8 cellular contexts compared by ENCODE assay signal in the genomic region with DNA sequence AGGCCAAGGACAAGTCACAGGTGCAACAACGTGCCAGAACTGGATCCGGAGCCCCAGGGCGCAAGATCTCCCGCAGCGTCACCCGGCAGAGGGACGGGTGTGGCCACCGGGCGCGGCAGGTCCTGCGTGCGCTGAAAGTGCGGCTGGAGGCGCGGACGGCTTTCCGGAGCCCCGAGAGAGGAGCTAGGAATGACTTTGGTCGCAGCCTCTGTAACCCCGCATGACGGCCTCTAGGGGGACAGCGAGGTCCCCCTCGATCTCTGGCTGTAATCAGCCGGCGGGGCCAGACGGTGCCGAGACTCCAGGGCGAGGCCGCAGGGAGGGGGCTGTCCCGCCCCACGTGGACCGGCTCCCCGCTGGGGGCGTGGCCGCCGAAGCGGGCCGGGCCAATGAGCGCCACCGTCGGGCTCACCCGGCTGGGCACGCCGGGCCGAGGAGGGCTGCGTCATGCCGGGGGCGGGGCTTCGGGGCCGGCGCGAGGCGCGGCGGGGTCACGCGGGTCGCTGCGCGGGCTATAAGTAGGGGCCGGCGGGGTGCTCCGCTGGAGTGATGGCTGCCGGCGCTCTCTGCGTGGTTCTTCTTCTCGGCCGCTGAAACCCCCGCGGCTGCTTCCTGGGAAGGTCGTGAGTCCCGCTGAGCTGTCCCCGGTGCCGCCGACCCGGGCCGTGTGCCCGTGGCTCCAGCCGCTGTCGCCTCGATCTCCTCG. TPM values are rescaled to one million over a fixed set of nuclear protein-coding genes. Genes with fewer than 3 reads are reported as not detected.
DNase-seq lines count a peak whose midpoint lies in the region; ATAC-seq and TF ChIP-seq lines count a peak whose summit lies in the region.

A gene with protein sequence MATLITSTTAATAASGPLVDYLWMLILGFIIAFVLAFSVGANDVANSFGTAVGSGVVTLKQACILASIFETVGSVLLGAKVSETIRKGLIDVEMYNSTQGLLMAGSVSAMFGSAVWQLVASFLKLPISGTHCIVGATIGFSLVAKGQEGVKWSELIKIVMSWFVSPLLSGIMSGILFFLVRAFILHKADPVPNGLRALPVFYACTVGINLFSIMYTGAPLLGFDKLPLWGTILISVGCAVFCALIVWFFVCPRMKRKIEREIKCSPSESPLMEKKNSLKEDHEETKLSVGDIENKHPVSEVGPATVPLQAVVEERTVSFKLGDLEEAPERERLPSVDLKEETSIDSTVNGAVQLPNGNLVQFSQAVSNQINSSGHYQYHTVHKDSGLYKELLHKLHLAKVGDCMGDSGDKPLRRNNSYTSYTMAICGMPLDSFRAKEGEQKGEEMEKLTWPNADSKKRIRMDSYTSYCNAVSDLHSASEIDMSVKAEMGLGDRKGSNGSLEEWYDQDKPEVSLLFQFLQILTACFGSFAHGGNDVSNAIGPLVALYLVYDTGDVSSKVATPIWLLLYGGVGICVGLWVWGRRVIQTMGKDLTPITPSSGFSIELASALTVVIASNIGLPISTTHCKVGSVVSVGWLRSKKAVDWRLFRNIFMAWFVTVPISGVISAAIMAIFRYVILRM (plus strand): TSS at position 544 of the 706 bp plus-strand sequence. CDS start 890 bp downstream, outside the sequence.

- H3K9ac ChIP-seq in NT2/D1 (ENCODE audit: insufficient read length, low read depth) (peak within 1 kb of the TSS; percentile 94), endodermal cell (ENCODE audit: extremely low read depth, low read length, poor library complexity, severe bottlenecking) (peak within 1 kb of the TSS; percentile 83)

- H3K4me1 Mint-ChIP-seq in Caco-2 (ENCODE audit: low read depth, unreplicated experiment), result peaks cover 39% of the 10 kb centered on the region
- peaks cover 40% of the 10 kb centered on the region for H3K4me1 Mint-ChIP-seq in endodermal cell

- H3K4me3 Mint-ChIP-seq in Caco-2 (ENCODE audit: unreplicated experiment) (peak within 1 kb of the TSS; percentile 83), endodermal cell (peak within 1 kb of the TSS; percentile 69)

- BruUV-seq in Caco-2 (replicated peaks; lab: Mats Ljungman, UMichigan), result no TSS peak

- H3K36me3 Mint-ChIP-seq in Caco-2 (ENCODE audit: insufficient read depth, unreplicated experiment) (peaks cover 65% of the 10 kb centered on the region), endodermal cell (ENCODE audit: low read depth) (peaks cover 33% of the 10 kb centered on the region)

- WGBS in endodermal cell (ENCODE audit: insufficient coverage in 1 of 2, insufficient read length in 1 of 2), 2 experiments, result 0% methylated on average over 21 to 82 of the region's 82 CpGs
- WGBS in mesodermal cell (ENCODE audit: insufficient coverage in 2 of 2), 2 experiments, result 0% methylated on average over 62 to 70 of the region's 82 CpGs

- peak; percentile 96 to 100 for DNase-seq in Caco-2
- peak; percentile 96 for DNase-seq in HT1080 (ENCODE audit: low read depth)
- DNase-seq in NT2/D1 (ENCODE audit: low read depth, low spot score), result peak; percentile 95
- peak; percentile 90 for DNase-seq in activated CD8-positive, alpha-beta memory T cell treated with anti-CD3 and anti-CD28 coated beads, Interleukin-2, amount 50 U/mL, for 1 hour (ENCODE audit: extremely low read depth)
- peak; percentile 98 for DNase-seq in endodermal cell
- peak; percentile 97 to 99 for DNase-seq in stimulated activated CD8-positive, alpha-beta memory T cell treated with anti-CD3 and anti-CD28 coated beads, Interleukin-15, amount 100 ng/mL, for 48 hours (ENCODE audit: low read depth in 2 of 2)

- H3K27me3 Mint-ChIP-seq in Caco-2 (ENCODE audit: insufficient read depth, unreplicated experiment), result no peaks in the 10 kb centered on the region
- H3K27me3 Mint-ChIP-seq in endodermal cell (ENCODE audit: insufficient read depth), result no peaks in the 10 kb centered on the region

- H3K27ac ChIP-seq in endodermal cell (ENCODE audit: low read depth, low read length), result peak within 1 kb of the TSS; percentile 93
- peak within 1 kb of the TSS; percentile 86 for H3K27ac ChIP-seq in mesodermal cell (ENCODE audit: low read depth, low read length, severe bottlenecking)

- POLR2A ChIA-PET in Caco-2 (lab: Charles Lee), result interaction anchor here (0.6 to 3.3 kb wide), 11 partner anchors 12 to 1111 kb away, joined by 3 to 30 read pairs (median 7); partner anchors contain the start of genes CHCHD5 and SLC35F5

- H3K9me3 Mint-ChIP-seq in Caco-2 (ENCODE audit: unreplicated experiment) (no peaks in the 10 kb centered on the region), endodermal cell (no peaks in the 10 kb centered on the region)

- peak within 1 kb of the TSS; percentile 96 for H3K27ac Mint-ChIP-seq in Caco-2 (ENCODE audit: unreplicated experiment)
- H3K27ac Mint-ChIP-seq in endodermal cell, result peak within 1 kb of the TSS; percentile 89

- H3K36me3 ChIP-seq in Caco-2 (ENCODE audit: control insufficient read depth, insufficient read depth, low read length) (peaks cover 1% of the 10 kb centered on the region; the same call in 1 of the 2 replicates), NT2/D1 (ENCODE audit: insufficient read depth, insufficient read length, low read length) (peaks cover 40% of the 10 kb centered on the region), endodermal cell (ENCODE audit: control insufficient read depth, insufficient read depth, low read length) (peaks cover 33% of the 10 kb centered on the region), mesodermal cell (ENCODE audit: control insufficient read depth, insufficient read depth, low read length) (peaks cover 39% of the 10 kb centered on the region)

- H3K4me3 ChIP-seq in Caco-2 (ENCODE audit: low read depth, low read length) (peak within 1 kb of the TSS; percentile 93), NT2/D1 (ENCODE audit: insufficient read length, low read depth) (peak within 1 kb of the TSS; percentile 87), endodermal cell (ENCODE audit: low read length) (peak within 1 kb of the TSS; percentile 97), mesodermal cell (ENCODE audit: extremely low read depth, insufficient read depth, low read length, poor library complexity, severe bottlenecking) (peak within 1 kb of the TSS; percentile 95)

- CTCF ChIA-PET in Caco-2 (lab: Charles Lee), result interaction anchor here (0.6 to 3.1 kb wide), 11 partner anchors 12 to 110 kb away, joined by 3 to 26 read pairs (median 5); no protein-coding TSS in a partner anchor

- TF ChIP-seq CTCF in Caco-2 (IDR thresholded peaks at IDR 0.05; ENCODE audit: insufficient read depth in 1 of 2, low read depth in 1 of 2, low read length in 1 of 2, severe bottlenecking in 1 of 2, unreplicated experiment in 1 of 2) (peak; percentile 32 to 80), endodermal cell (conservative IDR thresholded peaks at IDR 0.05) (peak; percentile 83)

- peak; percentile 88 for ATAC-seq in GM21360 (IDR thresholded peaks at IDR 0.05; ENCODE audit: unreplicated experiment)

- H3K4me1 ChIP-seq in Caco-2 (peaks cover 31% of the 10 kb centered on the region), NT2/D1 (ENCODE audit: insufficient read depth, insufficient read length) (no peaks in the 10 kb centered on the region), endodermal cell (ENCODE audit: control insufficient read depth, insufficient read depth, low read length) (peaks cover 17% of the 10 kb centered on the region), mesodermal cell (ENCODE audit: control insufficient read depth, insufficient read depth, low read length, poor library complexity, severe bottlenecking) (peaks cover 50% of the 10 kb centered on the region)

- H3K9me3 ChIP-seq in Caco-2 (no peaks in the 10 kb centered on the region), NT2/D1 (ENCODE audit: insufficient read depth, low read length) (no peaks in the 10 kb centered on the region), endodermal cell (ENCODE audit: control insufficient read depth, low read length) (no peaks in the 10 kb centered on the region), mesodermal cell (ENCODE audit: control insufficient read depth, low read length) (no peaks in the 10 kb centered on the region)

- intact Hi-C loops in Caco-2 (cut with micrococcal nuclease; ENCODE audit: unreplicated experiment), result loop anchor here (1.0 to 5.0 kb wide), 4 partner anchors 19 to 61 kb away; partner anchors contain the start of gene CHCHD5

- H3K27me3 ChIP-seq in Caco-2 (replicated peaks; ENCODE audit: control insufficient read depth, insufficient read depth, low read length), result no peaks in the 10 kb centered on the region
- peaks cover 8% of the 10 kb centered on the region for H3K27me3 ChIP-seq in NT2/D1 (ENCODE audit: insufficient read depth, insufficient read length)
- no peaks in the 10 kb centered on the region for H3K27me3 ChIP-seq in endodermal cell (ENCODE audit: control insufficient read depth, insufficient read depth, low read length, poor library complexity, severe bottlenecking)

RNA-seq across cellular contexts. Expression of the gene that starts here (rescaled TPM):
- total RNA-seq in Caco-2 (2022) (91.1 and 102 TPM in 2 replicates), endodermal cell (10 to 100 TPM; 67.3 to 86.7 TPM)
- 225 and 403 TPM in 2 replicates for total RNA-seq in HT1080 (2014; rRNA removed; shearing (Covaris generic))
- 351 and 414 TPM in 2 replicates for polyA plus RNA-seq in HT1080 (2015; cell fraction: cytosol; rRNA removed)
- polyA plus RNA-seq in HT1080 (2015; cell fraction: nucleus; rRNA removed), result 1,087 and 1,109 TPM in 2 replicates
- polyA plus RNA-seq in endodermal cell (2013, experiment 1 of 2), result 56.1 TPM
- polyA plus RNA-seq in endodermal cell (2013, experiment 2 of 2), result 47.7 TPM
- 115 TPM for polyA plus RNA-seq in mesodermal cell (2013, experiment 1 of 2)
- polyA plus RNA-seq in mesodermal cell (2013, experiment 2 of 2), result 83.7 TPM

Comparison
In these comparisons a context has a peak if more than half of its experiments do, and no peak if none do; other contexts are left out.
1. Peak in every context shown above with its lines: DNase-seq, ATAC-seq, H3K4me3 ChIP-seq and H3K27ac ChIP-seq.